Comparison of ENCODE assay signal across 9 cellular contexts in the genomic region with DNA sequence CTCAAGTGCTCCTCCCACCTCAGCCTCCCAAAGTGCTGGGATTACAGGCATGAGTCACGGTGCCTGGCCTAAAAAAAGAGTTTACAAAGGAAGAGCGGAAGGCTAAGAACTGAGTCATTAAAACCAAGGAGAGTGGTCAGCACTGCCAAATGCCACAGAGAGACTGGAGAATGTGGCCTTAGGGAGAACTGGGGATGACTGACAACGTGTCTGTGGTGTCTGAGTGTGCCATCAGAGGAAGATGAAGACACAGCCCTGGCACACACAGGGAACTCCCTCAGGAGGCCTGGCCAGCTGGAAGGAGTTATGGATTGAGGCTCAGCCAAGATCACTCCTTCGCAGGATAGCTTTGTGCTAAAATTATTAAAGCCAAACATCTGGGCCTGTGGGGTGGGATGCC. TPM values are rescaled to one million over a fixed set of nuclear protein-coding genes. Genes with fewer than 3 reads are reported as not detected.
DNase-seq lines count a peak whose midpoint lies in the region; ATAC-seq and TF ChIP-seq lines count a peak whose summit lies in the region.
"Had no signal": no experiment of that assay in that cellular context is flagged by ENCODE, and none has a peak within 500 bp of the region (broad histone marks: within the 10 kb centered on the region; RNA-seq: fewer than 3 reads in every experiment).

No MANE protein-coding gene starts in this region.

- no peaks in the 10 kb centered on the region for H3K9me3 ChIP-seq in HUES48 (ENCODE audit: control insufficient read depth, insufficient read depth, low read length)

- H3K27ac Mint-ChIP-seq in activated T-helper 1 cell treated with anti-CD3 and anti-CD28 coated beads, Interleukin-12 subunit alpha, Interleukin-12 subunit beta, Interleukin-2, Interleukin-4 antibody, amounts not matched to agents 30 ng/mL and 10 ng/mL and 1 ng/mL, durations not matched to agents 14 hours and 24 hours and 36 hours = no peak overlapping the region
- H3K27ac Mint-ChIP-seq in WTC11 = no peak overlapping the region

- H3K4me1 Mint-ChIP-seq in activated T-helper 1 cell treated with anti-CD3 and anti-CD28 coated beads, Interleukin-12 subunit alpha, Interleukin-12 subunit beta, Interleukin-2, Interleukin-4 antibody, amounts not matched to agents 30 ng/mL and 10 ng/mL and 1 ng/mL, durations not matched to agents 14 hours and 24 hours and 36 hours (ENCODE audit: low read depth) = no peaks in the 10 kb centered on the region
- peaks cover 6% of the 10 kb centered on the region for H3K4me1 Mint-ChIP-seq in WTC11

- H3K27ac ChIP-seq in HUES48 (ENCODE audit: low read depth, low read length) = peak overlapping the region; percentile 62

- no peaks in the 10 kb centered on the region for H3K9me3 Mint-ChIP-seq in activated T-helper 1 cell treated with anti-CD3 and anti-CD28 coated beads, Interleukin-12 subunit alpha, Interleukin-12 subunit beta, Interleukin-2, Interleukin-4 antibody, amounts not matched to agents 30 ng/mL and 10 ng/mL and 1 ng/mL, durations not matched to agents 14 hours and 24 hours and 36 hours
- no peaks in the 10 kb centered on the region for H3K9me3 Mint-ChIP-seq in WTC11

- no peak for TF ChIP-seq CTCF in WTC11 (IDR thresholded peaks at IDR 0.05)

- H3K4me3 ChIP-seq in HUES48 (ENCODE audit: low read depth, low read length) = no peak overlapping the region

- POLR2A ChIA-PET in WTC11 (lab: Charles Lee) = no interaction called here

- H3K9ac ChIP-seq in HUES48 (ENCODE audit: low read depth, low read length) = no peak overlapping the region

- H3K4me1 ChIP-seq in HUES48 (ENCODE audit: control insufficient read depth, insufficient read depth, low read length) = peaks cover 8% of the 10 kb centered on the region

- intact Hi-C loops in activated T-helper 1 cell treated with anti-CD3 and anti-CD28 coated beads, Interleukin-12 subunit alpha, Interleukin-12 subunit beta, Interleukin-2, Interleukin-4 antibody, amounts not matched to agents 30 ng/mL and 10 ng/mL and 1 ng/mL, durations not matched to agents 14 hours and 24 hours and 36 hours (cut with micrococcal nuclease) = no loop called here

- no peak for ATAC-seq in WTC11

- in situ Hi-C loops in ACHN (cut with HindIII; ENCODE audit: low pct_ligation_motif_present, low pct_unique_long_range_greater_than_20kb, low sequenced_read_pairs) = no loop called here

- CTCF ChIA-PET in WTC11 (lab: Charles Lee) = no interaction called here

- H3K27me3 Mint-ChIP-seq in activated T-helper 1 cell treated with anti-CD3 and anti-CD28 coated beads, Interleukin-12 subunit alpha, Interleukin-12 subunit beta, Interleukin-2, Interleukin-4 antibody, amounts not matched to agents 30 ng/mL and 10 ng/mL and 1 ng/mL, durations not matched to agents 14 hours and 24 hours and 36 hours (ENCODE audit: insufficient read depth) = peaks cover 31% of the 10 kb centered on the region
- peaks cover 46% of the 10 kb centered on the region for H3K27me3 Mint-ChIP-seq in WTC11 (ENCODE audit: low read depth)

- no peak overlapping the region for H3K4me3 Mint-ChIP-seq in activated T-helper 1 cell treated with anti-CD3 and anti-CD28 coated beads, Interleukin-12 subunit alpha, Interleukin-12 subunit beta, Interleukin-2, Interleukin-4 antibody, amounts not matched to agents 30 ng/mL and 10 ng/mL and 1 ng/mL, durations not matched to agents 14 hours and 24 hours and 36 hours
- H3K4me3 Mint-ChIP-seq in WTC11 = no peak overlapping the region

- H3K36me3 ChIP-seq in HUES48 (ENCODE audit: control insufficient read depth, insufficient read depth, low read length) = no peaks in the 10 kb centered on the region

- H3K36me3 Mint-ChIP-seq in activated T-helper 1 cell treated with anti-CD3 and anti-CD28 coated beads, Interleukin-12 subunit alpha, Interleukin-12 subunit beta, Interleukin-2, Interleukin-4 antibody, amounts not matched to agents 30 ng/mL and 10 ng/mL and 1 ng/mL, durations not matched to agents 14 hours and 24 hours and 36 hours (ENCODE audit: low read depth) = no peaks in the 10 kb centered on the region
- no peaks in the 10 kb centered on the region for H3K36me3 Mint-ChIP-seq in WTC11

- DNase-seq in ACHN (peak; percentile 97), astrocyte of the hippocampus (ENCODE audit: low read depth, low spot score) (peak; percentile 97), iris pigment epithelial cell (ENCODE audit: low read depth) (peak; percentile 94), germinal center (ENCODE audit: low spot score) (no peak), WTC11 (ENCODE audit: low spot score) (no peak), GM19238 (ENCODE audit: insufficient read length, low spot score) (no peak)
- DNase-seq in activated T-helper 1 cell treated with anti-CD3 and anti-CD28 coated beads, Interleukin-12 subunit alpha, Interleukin-12 subunit beta, Interleukin-2, Interleukin-4 antibody, amounts not matched to agents 30 ng/mL and 10 ng/mL and 1 ng/mL, durations not matched to agents 14 hours and 24 hours and 36 hours (ENCODE audit: low spot score) = no peak

- H3K27me3 ChIP-seq in HUES48 (ENCODE audit: control insufficient read depth, insufficient read depth, low read length) = peaks cover 31% of the 10 kb centered on the region

TF ChIP-seq in WTC11, 78 proteins besides CTCF, POLR2A, EP300 and RAD21:
- TF ChIP-seq TEAD4 (CRISPR knock-in tag; IDR thresholded peaks at IDR 0.05) (no peak), ZNF281 (CRISPR knock-in tag; IDR thresholded peaks at IDR 0.05) (no peak), NR3C1 (CRISPR knock-in tag; conservative IDR thresholded peaks at IDR 0.05; ENCODE audit: low read depth) (no peak), TCF7 (CRISPR knock-in tag; IDR thresholded peaks at IDR 0.05; ENCODE audit: low read depth) (no peak), ZBTB21 (CRISPR knock-in tag; IDR thresholded peaks at IDR 0.05; ENCODE audit: borderline replicate concordance) (no peak)
- TF ChIP-seq, protein P1, sequence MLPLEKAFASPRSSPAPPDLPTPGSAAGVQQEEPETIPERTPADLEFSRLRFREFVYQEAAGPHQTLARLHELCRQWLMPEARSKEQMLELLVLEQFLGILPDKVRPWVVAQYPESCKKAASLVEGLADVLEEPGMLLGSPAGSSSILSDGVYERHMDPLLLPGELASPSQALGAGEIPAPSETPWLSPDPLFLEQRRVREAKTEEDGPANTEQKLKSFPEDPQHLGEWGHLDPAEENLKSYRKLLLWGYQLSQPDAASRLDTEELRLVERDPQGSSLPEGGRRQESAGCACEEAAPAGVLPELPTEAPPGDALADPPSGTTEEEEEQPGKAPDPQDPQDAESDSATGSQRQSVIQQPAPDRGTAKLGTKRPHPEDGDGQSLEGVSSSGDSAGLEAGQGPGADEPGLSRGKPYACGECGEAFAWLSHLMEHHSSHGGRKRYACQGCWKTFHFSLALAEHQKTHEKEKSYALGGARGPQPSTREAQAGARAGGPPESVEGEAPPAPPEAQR (CRISPR knock-in tag; IDR thresholded peaks at IDR 0.05) = no peak
- TF ChIP-seq, protein P2, sequence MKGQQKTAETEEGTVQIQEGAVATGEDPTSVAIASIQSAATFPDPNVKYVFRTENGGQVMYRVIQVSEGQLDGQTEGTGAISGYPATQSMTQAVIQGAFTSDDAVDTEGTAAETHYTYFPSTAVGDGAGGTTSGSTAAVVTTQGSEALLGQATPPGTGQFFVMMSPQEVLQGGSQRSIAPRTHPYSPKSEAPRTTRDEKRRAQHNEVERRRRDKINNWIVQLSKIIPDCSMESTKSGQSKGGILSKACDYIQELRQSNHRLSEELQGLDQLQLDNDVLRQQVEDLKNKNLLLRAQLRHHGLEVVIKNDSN (CRISPR knock-in tag; IDR thresholded peaks at IDR 0.05) = no peak

RNA-seq across cellular contexts. Expression of gene INA, which starts 3.9 kb away (rescaled TPM):
- 1.5 TPM in 2 replicates for total RNA-seq in activated T-helper 1 cell treated with anti-CD3 and anti-CD28 coated beads, Interleukin-12 subunit alpha, Interleukin-12 subunit beta, Interleukin-2, Interleukin-4 antibody, amounts not matched to agents 30 ng/mL and 10 ng/mL and 1 ng/mL, durations not matched to agents 14 hours and 24 hours and 36 hours
- total RNA-seq in WTC11 (2021) = 16.6 to 20.3 TPM (median 17.3 TPM) in 3 replicates

RNA-seq across cellular contexts. Expression of gene RPEL1, which starts 27.3 kb away (rescaled TPM):
- total RNA-seq in activated T-helper 1 cell treated with anti-CD3 and anti-CD28 coated beads, Interleukin-12 subunit alpha, Interleukin-12 subunit beta, Interleukin-2, Interleukin-4 antibody, amounts not matched to agents 30 ng/mL and 10 ng/mL and 1 ng/mL, durations not matched to agents 14 hours and 24 hours and 36 hours = not detected in 2 replicates
- total RNA-seq in WTC11 (2021) = 0.09 TPM in 1 of 3 replicates, not detected in the others
- total RNA-seq: frontal cortex had no signal

Comparison
In these comparisons a context has a peak if more than half of its experiments do, and no peak if none do; other contexts are left out.
1. DNase-seq: peak in ACHN (single experiment), astrocyte of the hippocampus (single experiment) and iris pigment epithelial cell (single experiment); none in activated T-helper 1 cell treated with anti-CD3 and anti-CD28 coated beads, Interleukin-12 subunit alpha, Interleukin-12 subunit beta, Interleukin-2, Interleukin-4 antibody, amounts not matched to agents 30 ng/mL and 10 ng/mL and 1 ng/mL, durations not matched to agents 14 hours and 24 hours and 36 hours (single experiment), germinal center (single experiment), WTC11 (single experiment) and GM19238 (single experiment).